21 cellular contexts compared by ENCODE assay signal in genomic region chr3:124659175-124659574, GRCh38.
DNase-seq lines count a peak whose midpoint lies in the region; ATAC-seq, FAIRE-seq and TF ChIP-seq lines count a peak whose summit lies in the region.
"Had no signal": no experiment of that assay in that cellular context is flagged by ENCODE, and none has a peak within 500 bp of the region (broad histone marks: within the 10 kb centered on the region; RNA-seq: fewer than 3 reads in every experiment).

No MANE protein-coding gene starts in this region.

- no peak overlapping the region for H3K4me2 ChIP-seq in HepG2 (ENCODE audit: low read depth, low read length)
- no peak overlapping the region for H3K4me2 ChIP-seq in K562 (ENCODE audit: insufficient read depth, low read length)
- H3K4me2 ChIP-seq: BLaER1 had no signal

- no peaks in the 10 kb centered on the region for H3K9me1 ChIP-seq in K562 (ENCODE audit: control insufficient read depth, insufficient read depth, low read length)

- no peak for FAIRE-seq in HepG2 (lab: Jason Lieb, UNC)
- peak; percentile 35 for FAIRE-seq in GM19239 (lab: Jason Lieb, UNC)
- FAIRE-seq in K562 (lab: Jason Lieb, UNC): no peak
- FAIRE-seq: A204.1, H54 had no signal

- 80% methylated on average over 1 of the region's 1 CpG for WGBS in HepG2 (ENCODE audit: low lambda C conversion rate)
- WGBS in right lobe of liver (ENCODE audit: insufficient coverage, low coverage, low lambda C conversion rate, missing lambda C conversion rate): 86% methylated on average over 1 of the region's 1 CpG
- no CpG with 5 or more reads among the region's 1 CpG for WGBS in K562 (ENCODE audit: insufficient coverage, low coverage, missing lambda C conversion rate)
- WGBS in adrenal gland, 4 donors: 0 to 85% (median 61%) methylated on average over 1 of the region's 1 CpG

- intact Hi-C loops in HepG2 (cut with micrococcal nuclease; ENCODE audit: unreplicated experiment): no loop called here
- intact Hi-C loops in right lobe of liver (cut with DNase I): no loop called here
- intact Hi-C loops in K562 (cut with micrococcal nuclease): no loop called here
- intact Hi-C loops in adrenal gland (cut with DNase I): no loop called here

- TF ChIP-seq EP300 in HepG2 (IDR thresholded peaks at IDR 0.05; ENCODE audit: low read depth in 2 of 2, low read length in 2 of 2): no peak
- TF ChIP-seq EP300 in HepG2 (CRISPR knock-in tag; IDR thresholded peaks at IDR 0.05; ENCODE audit: borderline replicate concordance): no peak
- no peak for TF ChIP-seq EP300 in K562 (IDR thresholded peaks at IDR 0.05; ENCODE audit: low read length)

- no peaks in the 10 kb centered on the region for H3K27me3 ChIP-seq in HepG2 (ENCODE audit: control insufficient read depth in 1 of 2, insufficient read depth in 2 of 2, low read length in 2 of 2)
- no peaks in the 10 kb centered on the region for H3K27me3 ChIP-seq in right lobe of liver
- no peaks in the 10 kb centered on the region for H3K27me3 ChIP-seq in K562 (ENCODE audit: control insufficient read depth in 2 of 2, insufficient read depth in 2 of 2, low read length in 2 of 2)
- H3K27me3 ChIP-seq in adrenal gland: no peaks in the 10 kb centered on the region
- H3K27me3 ChIP-seq: BLaER1 had no signal

- H3K4me3 ChIP-seq in HepG2 (replicated peaks in 1 of 3; ENCODE audit: insufficient read depth in 1 of 3, low read depth in 2 of 3, low read length in 3 of 3) (no peak overlapping the region), right lobe of liver (no peak overlapping the region), K562 (no peak overlapping the region), adrenal gland (no peak overlapping the region)
- H3K4me3 ChIP-seq: BLaER1, HAP-1 had no signal

- in situ Hi-C loops in HepG2 (cut with HindIII; ENCODE audit: extremely low pct_ligation_motif_present, low pct_unique_long_range_greater_than_20kb): no loop called here
- in situ Hi-C loops in K562 (cut with MboI): no loop called here

- BruUV-seq in HepG2 (replicated peaks; lab: Mats Ljungman, UMichigan) (no TSS peak), K562 (replicated peaks; lab: Mats Ljungman, UMichigan) (no TSS peak)

- no peak for TF ChIP-seq RAD21 in HepG2 (CRISPR knock-in tag; IDR thresholded peaks at IDR 0.05)
- no peak for TF ChIP-seq RAD21 in K562 (CRISPR knock-in tag; conservative IDR thresholded peaks at IDR 0.05 in 1 of 2, IDR thresholded peaks at IDR 0.05 in 1 of 2)

- ATAC-seq in HepG2: peak; percentile 25; the same call in 1 of the 3 replicates
- no peak for ATAC-seq in right lobe of liver
- ATAC-seq in K562: no peak
- no peak for ATAC-seq in GM21576 (IDR thresholded peaks at IDR 0.05; ENCODE audit: unreplicated experiment)
- no peak for ATAC-seq in HG02973 (IDR thresholded peaks at IDR 0.05; ENCODE audit: unreplicated experiment)
- ATAC-seq: CD8-positive, alpha-beta T cell had no signal

- H4K20me1 ChIP-seq in HepG2 (ENCODE audit: insufficient read depth, low read length) (no peaks in the 10 kb centered on the region), K562 (replicated peaks; ENCODE audit: control insufficient read depth, insufficient read depth, low read length) (no peaks in the 10 kb centered on the region)
- H4K20me1 ChIP-seq: BLaER1 had no signal

- H3K79me2 ChIP-seq in HepG2 (ENCODE audit: insufficient read depth, low read length) (no peaks in the 10 kb centered on the region), K562 (ENCODE audit: control insufficient read depth, insufficient read depth, low read length) (no peaks in the 10 kb centered on the region)

- H3K27ac ChIP-seq in HepG2 (ENCODE audit: extremely low read length, insufficient read depth, low read length) (no peak overlapping the region), right lobe of liver (no peak overlapping the region), K562 (ENCODE audit: extremely low read depth, low read depth, low read length) (no peak overlapping the region), adrenal gland (no peak overlapping the region)
- H3K27ac ChIP-seq: 22Rv1, BLaER1, C4-2B had no signal

- H2AFZ ChIP-seq in HepG2 (ENCODE audit: low read length) (no peak overlapping the region), K562 (ENCODE audit: low read depth, low read length) (no peak overlapping the region)

- H3K9me3 ChIP-seq in HepG2 (ENCODE audit: low read length): no peaks in the 10 kb centered on the region
- H3K9me3 ChIP-seq in right lobe of liver: no peaks in the 10 kb centered on the region
- H3K9me3 ChIP-seq in K562 (replicated peaks; ENCODE audit: control insufficient read depth, insufficient read depth, low read depth, low read length): no peaks in the 10 kb centered on the region
- H3K9me3 ChIP-seq in adrenal gland (replicated peaks in 1 of 3): no peaks in the 10 kb centered on the region
- H3K9me3 ChIP-seq: BLaER1, Caco-2, HAP-1 had no signal

- TF ChIP-seq CTCF in HepG2 (CRISPR knock-in tag; IDR thresholded peaks at IDR 0.05): no peak
- TF ChIP-seq CTCF in right lobe of liver (IDR thresholded peaks at IDR 0.05): no peak
- TF ChIP-seq CTCF in K562 (IDR thresholded peaks at IDR 0.05 in 2 of 3, conservative IDR thresholded peaks at IDR 0.05 in 1 of 3; ENCODE audit: insufficient read depth in 2 of 3, low read depth in 1 of 3, low read length in 3 of 3): no peak
- no peak for TF ChIP-seq CTCF in adrenal gland (IDR thresholded peaks at IDR 0.05)

- H3K4me1 ChIP-seq in HepG2 (ENCODE audit: insufficient read depth, low read length) (peaks cover 22% of the 10 kb centered on the region), right lobe of liver (peaks cover 0 to 43% (median 15%) of the 10 kb centered on the region in 4 donors), K562 (replicated peaks in 1 of 2; ENCODE audit: control insufficient read depth in 2 of 2, insufficient read depth in 2 of 2, low read length in 2 of 2) (peaks cover 0 to 8% of the 10 kb centered on the region in 2 experiments; a peak in 2 of 5 replicates), adrenal gland (replicated peaks in 1 of 2) (no peaks in the 10 kb centered on the region)
- H3K4me1 ChIP-seq: HAP-1 had no signal

- H3K9ac ChIP-seq in HepG2 (ENCODE audit: insufficient read depth, low read depth, low read length) (no peak overlapping the region), K562 (ENCODE audit: insufficient read depth in 1 of 2, low read depth in 2 of 2, low read length in 2 of 2) (no peak overlapping the region)
- H3K9ac ChIP-seq: BLaER1 had no signal

- no peak for DNase-seq in HepG2 (ENCODE audit: low spot score)
- no peak for DNase-seq in right lobe of liver
- DNase-seq in GM19239 (ENCODE audit: insufficient read length, low spot score): no peak
- no peak for DNase-seq in K562 (ENCODE audit: extremely low read depth in 1 of 4, low spot score in 3 of 4)
- DNase-seq in adrenal gland: no peak
- DNase-seq: Caco-2; CD4-positive, CD25-positive, alpha-beta regulatory T cell; CD8-positive, alpha-beta T cell; DMS153; EL; GF-D8; GOT3; HFFc6 had no signal

- TF ChIP-seq POLR2A in HepG2 (IDR thresholded peaks at IDR 0.05; ENCODE audit: insufficient read depth in 1 of 2, low read depth in 2 of 2, low read length in 2 of 2): no peak
- TF ChIP-seq POLR2A in right lobe of liver (IDR thresholded peaks at IDR 0.05): no peak
- no peak for TF ChIP-seq POLR2A in K562 (conservative IDR thresholded peaks at IDR 0.05)
- TF ChIP-seq POLR2A in adrenal gland (IDR thresholded peaks at IDR 0.05): no peak

- POLR2A ChIA-PET in HepG2 (lab: Yijun Ruan, JAX): no interaction called here
- POLR2A ChIA-PET in K562 (lab: Yijun Ruan, JAX): interaction anchor here (1.5 kb wide), 1 partner anchor 39 kb away, joined by 4 read pairs; no protein-coding TSS in a partner anchor

- CTCF ChIA-PET in HepG2 (lab: Yijun Ruan, JAX; ENCODE audit: low intra/inter-chr PET ratio, low total read pairs) (no interaction called here), K562 (lab: Yijun Ruan, JAX; ENCODE audit: low intra/inter-chr PET ratio) (no interaction called here)

- peaks cover 16 to 52% of the 10 kb centered on the region in 2 experiments for H3K36me3 ChIP-seq in HepG2 (replicated peaks in 1 of 2; ENCODE audit: control insufficient read depth in 1 of 2, insufficient read depth in 2 of 2, low read length in 2 of 2)
- H3K36me3 ChIP-seq in right lobe of liver: peaks cover 0 to 19% (median 10%) of the 10 kb centered on the region in 4 donors
- no peaks in the 10 kb centered on the region for H3K36me3 ChIP-seq in K562 (ENCODE audit: control insufficient read depth, insufficient read depth, low read length)
- peaks cover 0 to 18% of the 10 kb centered on the region in 2 donors for H3K36me3 ChIP-seq in adrenal gland (replicated peaks in 1 of 2)
- H3K36me3 ChIP-seq: HAP-1 had no signal

TF ChIP-seq in HepG2, 621 proteins besides CTCF, POLR2A, EP300 and RAD21:
- TF ChIP-seq ZNF724P (CRISPR knock-in tag; IDR thresholded peaks at IDR 0.05; ENCODE audit: borderline replicate concordance) (no peak), ZNF746 (CRISPR knock-in tag; IDR thresholded peaks at IDR 0.05) (no peak), ZBTB26 (CRISPR knock-in tag; IDR thresholded peaks at IDR 0.05; ENCODE audit: borderline replicate concordance) (no peak), ZNF616 (CRISPR knock-in tag; IDR thresholded peaks at IDR 0.05; ENCODE audit: low read depth) (no peak)

TF ChIP-seq in K562, 482 proteins besides CTCF, POLR2A, EP300 and RAD21 (continues in another document):
- TF ChIP-seq ARID3A (IDR thresholded peaks at IDR 0.05; ENCODE audit: borderline replicate concordance, low read depth, low read length): no peak
- TF ChIP-seq DMBX1 (CRISPR knock-in tag; IDR thresholded peaks at IDR 0.05; ENCODE audit: borderline replicate concordance): no peak
- 0 out of 2 replicates have a peak, but pooled peaks have one; percentile 3 for TF ChIP-seq SPI1 (IDR thresholded peaks at IDR 0.05; ENCODE audit: borderline replicate concordance, low read depth, low read length)

Comparison
In these comparisons a context has a peak if more than half of its experiments do, and no peak if none do; other contexts are left out.
1. Of the 241 proteins assayed by ChIP-seq in both HepG2 and K562: peak only in HepG2: none; only in K562: MEIS2; in both: none; in neither: 239; mixed calls (peak in some experiments, not most) for 1.